In the genomic region with DNA sequence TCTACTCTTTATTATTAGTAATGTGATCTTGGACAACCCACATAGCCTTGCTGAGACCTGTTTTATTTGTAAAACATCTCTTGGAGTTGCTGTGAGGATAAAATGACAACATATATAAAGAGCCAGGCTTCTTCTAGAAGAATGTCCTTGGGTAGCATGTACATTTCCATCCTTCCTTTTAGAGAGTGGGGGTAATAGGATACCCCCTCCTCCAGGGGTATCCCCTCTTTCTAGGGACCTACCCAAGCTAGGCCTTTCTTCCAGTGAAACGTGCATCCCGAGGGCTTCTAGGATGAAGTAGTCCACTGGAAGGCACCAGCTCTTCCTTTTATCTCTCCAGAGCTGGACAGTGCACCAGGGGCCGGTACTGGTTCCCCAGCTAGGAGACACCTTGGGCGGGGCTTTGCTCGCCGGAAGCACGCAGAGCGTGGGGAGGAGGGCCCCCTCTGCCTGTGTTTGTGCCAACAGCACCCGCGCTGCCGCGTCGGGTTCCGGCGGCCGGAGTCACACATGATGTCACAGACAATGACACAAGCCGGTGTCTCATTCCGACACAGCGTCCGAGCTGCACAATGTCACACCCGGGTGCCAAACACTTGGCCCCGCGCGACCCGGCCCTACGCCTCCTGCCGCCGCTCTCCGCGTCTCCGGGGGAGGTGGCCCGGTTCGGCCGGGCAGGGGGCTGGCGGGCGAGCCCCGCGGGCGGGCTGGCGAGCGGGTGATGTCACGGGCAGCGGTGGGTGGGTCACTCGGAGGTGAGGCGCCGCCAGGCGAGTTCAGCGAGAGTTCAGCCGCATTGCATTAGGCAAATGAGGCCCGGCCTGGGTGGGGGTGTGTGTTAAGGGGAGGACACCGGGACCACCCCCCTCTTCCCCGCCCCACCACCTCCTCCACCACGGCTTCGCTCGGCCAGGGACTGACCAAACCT, we compare ENCODE assay signal across 8 cellular contexts. TPM values are rescaled to one million over a fixed set of nuclear protein-coding genes. Genes with fewer than 3 reads are reported as not detected.
A peak's percentile ranks its signal among the peaks of the same experiment; 100 is the strongest.
DNase-seq lines count a peak whose midpoint lies in the region; ATAC-seq, FAIRE-seq and TF ChIP-seq lines count a peak whose summit lies in the region.

No MANE protein-coding gene starts in this region.

- intact Hi-C loops in OCI-LY7 (cut with micrococcal nuclease; ENCODE audit: unreplicated experiment) = loop anchor here (1.0 kb wide), 1 partner anchor 19 kb away; no protein-coding TSS in a partner anchor
- intact Hi-C loops in activated T-helper 2 cell treated with anti-CD3 and anti-CD28 coated beads, Interferon-gamma antibody, Interleukin-2, Interleukin-4, amounts not matched to agents 10 μg/mL and 5 μg/mL and 100 μg/mL, durations not matched to agents 14 hours and 24 hours and 36 hours (cut with micrococcal nuclease) = loop anchor here (2.0 to 5.0 kb wide), 2 partner anchors 18 to 34 kb away; a partner anchor contains a TSS

- H3K27ac ChIP-seq in A549 = peak overlapping the region; percentile 91 to 92
- peak overlapping the region; percentile 2 for H3K27ac ChIP-seq in OCI-LY7 (ENCODE audit: low read depth, low read length, poor library complexity, severe bottlenecking)

- POLR2A ChIA-PET in A549 (lab: Yijun Ruan, JAX) (interaction anchor here (0.8 to 1.6 kb wide), 4 partner anchors 18 to 34 kb away, joined by 3 to 7 read pairs (median 3); no protein-coding TSS in a partner anchor), OCI-LY7 (lab: Charles Lee) (interaction anchor here (0.5 to 1.4 kb wide), 2 partner anchors 13 to 123 kb away, joined by 4 to 10 read pairs; no protein-coding TSS in a partner anchor)

- no peak for FAIRE-seq in A549 (lab: Jason Lieb, UNC)

- H3K9me3 Mint-ChIP-seq in activated T-helper 2 cell treated with anti-CD3 and anti-CD28 coated beads, Interferon-gamma antibody, Interleukin-2, Interleukin-4, amounts not matched to agents 10 μg/mL and 5 μg/mL and 100 μg/mL, durations not matched to agents 14 hours and 24 hours and 36 hours = no peaks in the 10 kb centered on the region
- H3K9me3 Mint-ChIP-seq in nephron progenitor cell = no peaks in the 10 kb centered on the region
- no peaks in the 10 kb centered on the region for H3K9me3 Mint-ChIP-seq in stimulated activated naive CD8-positive, alpha-beta T cell treated with anti-CD3 and anti-CD28 coated beads, Interleukin-15, amount 100 ng/mL, for 72 hours

- H3K4me2 ChIP-seq in A549 = peak overlapping the region; percentile 97
- peak overlapping the region; percentile 79 for H3K4me2 ChIP-seq in OCI-LY7 (ENCODE audit: low read length)

- WGBS in A549 (ENCODE audit: missing lambda C conversion rate) = 4% methylated on average over 31 of the region's 55 CpGs

- H2AFZ ChIP-seq in OCI-LY7 (ENCODE audit: low read length) = peak overlapping the region; percentile 72

- H3K9me3 ChIP-seq in A549 (no peaks in the 10 kb centered on the region), OCI-LY7 (ENCODE audit: low read length) (no peaks in the 10 kb centered on the region)

- peak overlapping the region; percentile 83 for H3K4me3 ChIP-seq in A549
- H3K4me3 ChIP-seq in OCI-LY7 (ENCODE audit: low read depth, low read length, poor library complexity, severe bottlenecking) = peak overlapping the region; percentile 73
- peak overlapping the region; percentile 84 for H3K4me3 ChIP-seq in fibroblast of pulmonary artery (replicated peaks; ENCODE audit: low read depth, low read length)

- H3K27ac Mint-ChIP-seq in activated T-helper 2 cell treated with anti-CD3 and anti-CD28 coated beads, Interferon-gamma antibody, Interleukin-2, Interleukin-4, amounts not matched to agents 10 μg/mL and 5 μg/mL and 100 μg/mL, durations not matched to agents 14 hours and 24 hours and 36 hours = peak overlapping the region; percentile 89
- peak overlapping the region; percentile 99 for H3K27ac Mint-ChIP-seq in nephron progenitor cell
- peak overlapping the region; percentile 17 to 68 for H3K27ac Mint-ChIP-seq in stimulated activated naive CD8-positive, alpha-beta T cell treated with anti-CD3 and anti-CD28 coated beads, Interleukin-15, amount 100 ng/mL, for 72 hours

- TF ChIP-seq POLR2A in A549 (IDR thresholded peaks at IDR 0.05; ENCODE audit: low read length) = no peak

- ATAC-seq in A549 = peak; percentile 76 to 79
- peak; percentile 71 for ATAC-seq in GM18868 (IDR thresholded peaks at IDR 0.05; ENCODE audit: unreplicated experiment)
- peak; percentile 76 for ATAC-seq in HG03354 (IDR thresholded peaks at IDR 0.05; ENCODE audit: poor library complexity, severe bottlenecking, unreplicated experiment)
- peak; percentile 92 for ATAC-seq in stimulated activated naive CD8-positive, alpha-beta T cell treated with anti-CD3 and anti-CD28 coated beads, Interleukin-15, amount 100 ng/mL, for 72 hours

- no peak for TF ChIP-seq RAD21 in A549 (conservative IDR thresholded peaks at IDR 0.05 in 1 of 2, IDR thresholded peaks at IDR 0.05 in 1 of 2)

- TF ChIP-seq CTCF in A549 (IDR thresholded peaks at IDR 0.05) (no peak), OCI-LY7 (conservative IDR thresholded peaks at IDR 0.05; ENCODE audit: low read length) (peak; percentile 41; the same call in 1 of the 2 replicates), fibroblast of pulmonary artery (IDR thresholded peaks at IDR 0.05; ENCODE audit: low read length, missing control alignments) (no peak), nephron progenitor cell (IDR thresholded peaks at IDR 0.05) (no peak)

- H3K79me2 ChIP-seq in OCI-LY7 (ENCODE audit: insufficient read depth, low read depth, low read length) = no peaks in the 10 kb centered on the region

- no peak for TF ChIP-seq EP300 in A549 (IDR thresholded peaks at IDR 0.05)

- H3K27me3 Mint-ChIP-seq in activated T-helper 2 cell treated with anti-CD3 and anti-CD28 coated beads, Interferon-gamma antibody, Interleukin-2, Interleukin-4, amounts not matched to agents 10 μg/mL and 5 μg/mL and 100 μg/mL, durations not matched to agents 14 hours and 24 hours and 36 hours (ENCODE audit: low read depth) = no peaks in the 10 kb centered on the region
- H3K27me3 Mint-ChIP-seq in nephron progenitor cell (ENCODE audit: low read depth, poor library complexity) = peaks cover 3% of the 10 kb centered on the region
- no peaks in the 10 kb centered on the region for H3K27me3 Mint-ChIP-seq in stimulated activated naive CD8-positive, alpha-beta T cell treated with anti-CD3 and anti-CD28 coated beads, Interleukin-15, amount 100 ng/mL, for 72 hours

- H3K4me1 ChIP-seq in A549 (peaks cover 54% of the 10 kb centered on the region), OCI-LY7 (ENCODE audit: insufficient read depth, low read length, poor library complexity, severe bottlenecking) (peaks cover 50% of the 10 kb centered on the region)

- peak; percentile 92 to 93 for DNase-seq in A549 (ENCODE audit: low read depth in 1 of 2, low spot score in 1 of 2)
- DNase-seq in OCI-LY7 (ENCODE audit: low spot score) = peak; percentile 90
- peak; percentile 82 for DNase-seq in activated T-helper 2 cell treated with anti-CD3 and anti-CD28 coated beads, Interferon-gamma antibody, Interleukin-2, Interleukin-4, amounts not matched to agents 10 μg/mL and 5 μg/mL and 100 μg/mL, durations not matched to agents 14 hours and 24 hours and 36 hours (ENCODE audit: low spot score)
- DNase-seq in fibroblast of pulmonary artery (ENCODE audit: low read depth) = peak; percentile 79
- DNase-seq in nephron progenitor cell = peak; percentile 90
- DNase-seq in stimulated activated naive CD8-positive, alpha-beta T cell treated with anti-CD3 and anti-CD28 coated beads, Interleukin-15, amount 100 ng/mL, for 72 hours = peak; percentile 80 to 91

- CTCF ChIA-PET in A549 (lab: Yijun Ruan, JAX) (interaction anchor here (0.6 to 40.3 kb wide), 4 partner anchors 10 to 1689 kb away, joined by 3 to 2395 read pairs (median 120); a partner anchor contains a TSS), OCI-LY7 (lab: Charles Lee; ENCODE audit: unreplicated experiment) (interaction anchor here (0.7 to 0.9 kb wide), 2 partner anchors 14 to 17 kb away, joined by 3 read pairs; no protein-coding TSS in a partner anchor)

- no TSS peak for BruUV-seq in OCI-LY7 (replicated peaks; lab: Mats Ljungman, UMichigan)

- H3K36me3 Mint-ChIP-seq in activated T-helper 2 cell treated with anti-CD3 and anti-CD28 coated beads, Interferon-gamma antibody, Interleukin-2, Interleukin-4, amounts not matched to agents 10 μg/mL and 5 μg/mL and 100 μg/mL, durations not matched to agents 14 hours and 24 hours and 36 hours (ENCODE audit: low read depth) = peaks cover 49% of the 10 kb centered on the region
- H3K36me3 Mint-ChIP-seq in nephron progenitor cell (ENCODE audit: low read depth) = no peaks in the 10 kb centered on the region

- no peaks in the 10 kb centered on the region for H3K36me3 ChIP-seq in OCI-LY7 (ENCODE audit: insufficient read depth, low read length)

- no peaks in the 10 kb centered on the region for H4K20me1 ChIP-seq in OCI-LY7 (ENCODE audit: insufficient read depth, low read length)

- peak overlapping the region; percentile 73 for H3K4me3 Mint-ChIP-seq in activated T-helper 2 cell treated with anti-CD3 and anti-CD28 coated beads, Interferon-gamma antibody, Interleukin-2, Interleukin-4, amounts not matched to agents 10 μg/mL and 5 μg/mL and 100 μg/mL, durations not matched to agents 14 hours and 24 hours and 36 hours (ENCODE audit: low read depth)
- peak overlapping the region; percentile 95 for H3K4me3 Mint-ChIP-seq in nephron progenitor cell
- peak overlapping the region; percentile 70 to 86 for H3K4me3 Mint-ChIP-seq in stimulated activated naive CD8-positive, alpha-beta T cell treated with anti-CD3 and anti-CD28 coated beads, Interleukin-15, amount 100 ng/mL, for 72 hours

- peaks cover 55% of the 10 kb centered on the region for H3K4me1 Mint-ChIP-seq in activated T-helper 2 cell treated with anti-CD3 and anti-CD28 coated beads, Interferon-gamma antibody, Interleukin-2, Interleukin-4, amounts not matched to agents 10 μg/mL and 5 μg/mL and 100 μg/mL, durations not matched to agents 14 hours and 24 hours and 36 hours (ENCODE audit: low read depth)
- H3K4me1 Mint-ChIP-seq in nephron progenitor cell = peaks cover 72% of the 10 kb centered on the region
- peaks cover 88% of the 10 kb centered on the region for H3K4me1 Mint-ChIP-seq in stimulated activated naive CD8-positive, alpha-beta T cell treated with anti-CD3 and anti-CD28 coated beads, Interleukin-15, amount 100 ng/mL, for 72 hours

- no peaks in the 10 kb centered on the region for H3K9me2 ChIP-seq in OCI-LY7 (ENCODE audit: insufficient read depth, low read length)

RNA-seq across cellular contexts. Expression of a gene that starts 23.4 kb away (rescaled TPM):
- polyA plus RNA-seq in A549 (2011; rRNA removed) (0.09 TPM in 1 of 2 replicates, not detected in the other), A549 (2017; fragmentation: RNase III; extraction: RNeasy Plus Mini Kit Qiagen cat#74134 plus additional on column Dnase treatment) (0.40 to 1.2 TPM (median 0.70 TPM) in 3 replicates)
- polyA plus RNA-seq in A549 (2012; cell fraction: cytosol; rRNA removed) = 0.21 and 0.41 TPM in 2 replicates
- polyA plus RNA-seq in A549 (2012; cell fraction: nucleus; rRNA removed) = 0.36 and 0.82 TPM in 2 replicates
- polyA minus RNA-seq in A549 (2011; rRNA and poly(A)+ RNA removed) = not detected in 2 replicates
- total RNA-seq in OCI-LY7 (2014; rRNA removed; shearing (Covaris generic)) = not detected in 2 replicates
- not detected in 2 replicates for total RNA-seq in OCI-LY7 (2022)
- total RNA-seq in activated T-helper 2 cell treated with anti-CD3 and anti-CD28 coated beads, Interferon-gamma antibody, Interleukin-2, Interleukin-4, amounts not matched to agents 10 μg/mL and 5 μg/mL and 100 μg/mL, durations not matched to agents 14 hours and 24 hours and 36 hours = 0.48 TPM in 1 of 2 replicates, not detected in the other

RNA-seq across cellular contexts. Expression of a gene that starts 32.2 kb away (rescaled TPM):
- polyA plus RNA-seq in A549 (2011; rRNA removed) (8.6 and 9.9 TPM in 2 replicates), A549 (2017; fragmentation: RNase III; extraction: RNeasy Plus Mini Kit Qiagen cat#74134 plus additional on column Dnase treatment) (17.2 to 18.5 TPM (median 17.9 TPM) in 3 replicates)
- polyA plus RNA-seq in A549 (2012; cell fraction: cytosol; rRNA removed) = 6.5 and 11.0 TPM in 2 replicates
- polyA plus RNA-seq in A549 (2012; cell fraction: nucleus; rRNA removed) = 17.6 and 21.1 TPM in 2 replicates
- polyA minus RNA-seq in A549 (2011; rRNA and poly(A)+ RNA removed) = 11.6 and 12.9 TPM in 2 replicates
- 3.1 and 5.7 TPM in 2 replicates for total RNA-seq in OCI-LY7 (2014; rRNA removed; shearing (Covaris generic))
- total RNA-seq in OCI-LY7 (2022) = 8.0 and 8.6 TPM in 2 replicates
- 30.4 and 35.1 TPM in 2 replicates for total RNA-seq in activated T-helper 2 cell treated with anti-CD3 and anti-CD28 coated beads, Interferon-gamma antibody, Interleukin-2, Interleukin-4, amounts not matched to agents 10 μg/mL and 5 μg/mL and 100 μg/mL, durations not matched to agents 14 hours and 24 hours and 36 hours

RNA-seq across cellular contexts. Expression of a gene that starts 53.5 kb away (rescaled TPM):
- polyA plus RNA-seq in A549 (2011; rRNA removed) = 71.4 and 79.5 TPM in 2 replicates
- polyA plus RNA-seq in A549 (2012; cell fraction: cytosol; rRNA removed) = 41.7 and 44.4 TPM in 2 replicates
- polyA plus RNA-seq in A549 (2012; cell fraction: nucleus; rRNA removed) = 29.8 and 45.7 TPM in 2 replicates
- 66.6 to 67.5 TPM (median 67.0 TPM) in 3 replicates for polyA plus RNA-seq in A549 (2017; fragmentation: RNase III; extraction: RNeasy Plus Mini Kit Qiagen cat#74134 plus additional on column Dnase treatment)
- 27.0 and 28.3 TPM in 2 replicates for polyA minus RNA-seq in A549 (2011; rRNA and poly(A)+ RNA removed)
- 72.3 and 75.2 TPM in 2 replicates for total RNA-seq in OCI-LY7 (2014; rRNA removed; shearing (Covaris generic))
- 132 and 156 TPM in 2 replicates for total RNA-seq in OCI-LY7 (2022)
- 126 and 133 TPM in 2 replicates for total RNA-seq in activated T-helper 2 cell treated with anti-CD3 and anti-CD28 coated beads, Interferon-gamma antibody, Interleukin-2, Interleukin-4, amounts not matched to agents 10 μg/mL and 5 μg/mL and 100 μg/mL, durations not matched to agents 14 hours and 24 hours and 36 hours

Comparison
In these comparisons a context has a peak if more than half of its experiments do, and no peak if none do; other contexts are left out.
1. Peak in every context shown above with its lines: DNase-seq, ATAC-seq, H3K4me3 ChIP-seq and H3K27ac ChIP-seq.
2. H3K27ac Mint-ChIP-seq: peak in every context shown above with its lines; median percentile 99 in nephron progenitor cell; 89 in activated T-helper 2 cell treated with anti-CD3 and anti-CD28 coated beads, Interferon-gamma antibody, Interleukin-2, Interleukin-4, amounts not matched to agents 10 μg/mL and 5 μg/mL and 100 μg/mL, durations not matched to agents 14 hours and 24 hours and 36 hours; 42 in stimulated activated naive CD8-positive, alpha-beta T cell treated with anti-CD3 and anti-CD28 coated beads, Interleukin-15, amount 100 ng/mL, for 72 hours.